In the genomic region with DNA sequence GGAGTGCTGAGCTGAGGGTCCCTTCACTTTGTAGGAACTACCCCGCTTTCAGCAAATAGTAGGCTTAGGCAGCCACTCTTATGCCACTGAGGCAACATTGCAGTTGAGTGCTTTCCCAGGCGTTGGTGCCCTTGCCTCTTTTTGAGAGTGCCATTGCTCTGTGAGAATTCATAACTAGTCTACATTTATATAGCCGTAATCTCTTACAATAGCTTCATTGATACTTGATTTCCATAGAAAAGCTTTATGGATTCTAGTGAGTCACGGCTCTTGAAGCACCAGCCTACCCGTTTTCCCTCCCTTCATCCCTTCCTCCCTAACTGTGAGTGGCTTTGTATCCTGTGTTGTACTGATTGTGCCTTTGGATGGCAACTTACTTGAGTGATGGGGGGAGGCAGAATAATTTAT, we compare ENCODE assay signal across 13 cellular contexts.
A peak's percentile ranks its signal among the peaks of the same experiment; 100 is the strongest.
DNase-seq lines count a peak whose midpoint lies in the region; ATAC-seq, FAIRE-seq and TF ChIP-seq lines count a peak whose summit lies in the region.
"Had no signal": no experiment of that assay in that cellular context is flagged by ENCODE, and none has a peak within 500 bp of the region (broad histone marks: within the 10 kb centered on the region; RNA-seq: fewer than 3 reads in every experiment).

No MANE protein-coding gene starts in this region.

- H3K27ac Mint-ChIP-seq in activated naive CD8-positive, alpha-beta T cell treated with anti-CD3 and anti-CD28 coated beads for 36 hours, result no peak overlapping the region
- no peak overlapping the region for H3K27ac Mint-ChIP-seq in activated T-cell treated with anti-CD3 and anti-CD28 coated beads, Interleukin-2, amount 50 U/mL, for 24 hours
- H3K27ac Mint-ChIP-seq: activated CD8-positive, alpha-beta T cell treated with anti-CD3 and anti-CD28 coated beads, Interleukin-2, amount 10 ng/mL, durations not matched to agents 7 days and 5 days; IgD-negative memory B cell had no signal

- H4K20me1 ChIP-seq in osteoblast (ENCODE audit: insufficient read depth, low read length), result peaks cover 6% of the 10 kb centered on the region

- intact Hi-C loops in left ventricle myocardium inferior (cut with micrococcal nuclease) (no loop called here), Right ventricle myocardium superior (cut with DNase I) (no loop called here), upper lobe of right lung (cut with DNase I) (no loop called here)

- H3K9me3 ChIP-seq in left ventricle myocardium inferior (replicated peaks), result no peaks in the 10 kb centered on the region
- H3K9me3 ChIP-seq in osteoblast (ENCODE audit: low read depth, low read length), result no peaks in the 10 kb centered on the region
- no peaks in the 10 kb centered on the region for H3K9me3 ChIP-seq in upper lobe of right lung

- DNase-seq in left ventricle myocardium inferior, result no peak
- no peak for DNase-seq in Right ventricle myocardium superior
- peak; percentile 65 for DNase-seq in epidermal melanocyte (ENCODE audit: insufficient read length, low spot score)
- DNase-seq in osteoblast (ENCODE audit: insufficient read length, low spot score, missing footprints), result no peak
- DNase-seq in upper lobe of right lung, result no peak
- DNase-seq in activated naive CD8-positive, alpha-beta T cell treated with anti-CD3 and anti-CD28 coated beads for 36 hours, result no peak
- DNase-seq in activated T-cell treated with anti-CD3 and anti-CD28 coated beads, Interleukin-2, amount 50 U/mL, for 24 hours, result no peak
- no peak for DNase-seq in frontal cortex (ENCODE audit: low spot score in 2 of 2)
- DNase-seq: activated CD8-positive, alpha-beta T cell treated with anti-CD3 and anti-CD28 coated beads, Interleukin-2, amount 10 ng/mL, durations not matched to agents 7 days and 5 days; activated naive CD4-positive, alpha-beta T cell; EL; NCI-H1694 had no signal

- H3K27me3 Mint-ChIP-seq in activated naive CD8-positive, alpha-beta T cell treated with anti-CD3 and anti-CD28 coated beads for 36 hours, result peaks cover 2% of the 10 kb centered on the region
- H3K27me3 Mint-ChIP-seq in activated T-cell treated with anti-CD3 and anti-CD28 coated beads, Interleukin-2, amount 50 U/mL, for 24 hours, result peaks cover 7% of the 10 kb centered on the region
- H3K27me3 Mint-ChIP-seq: IgD-negative memory B cell had no signal

- H3K36me3 Mint-ChIP-seq in activated naive CD8-positive, alpha-beta T cell treated with anti-CD3 and anti-CD28 coated beads for 36 hours, result peaks cover 3% of the 10 kb centered on the region
- no peaks in the 10 kb centered on the region for H3K36me3 Mint-ChIP-seq in activated T-cell treated with anti-CD3 and anti-CD28 coated beads, Interleukin-2, amount 50 U/mL, for 24 hours (ENCODE audit: low read depth)

- H3K4me3 ChIP-seq in left ventricle myocardium inferior (peak overlapping the region; percentile 85), osteoblast (ENCODE audit: insufficient read depth, low read length) (no peak overlapping the region), upper lobe of right lung (no peak overlapping the region)

- peaks cover 26% of the 10 kb centered on the region for H3K4me1 Mint-ChIP-seq in activated naive CD8-positive, alpha-beta T cell treated with anti-CD3 and anti-CD28 coated beads for 36 hours
- peaks cover 11% of the 10 kb centered on the region for H3K4me1 Mint-ChIP-seq in activated T-cell treated with anti-CD3 and anti-CD28 coated beads, Interleukin-2, amount 50 U/mL, for 24 hours (ENCODE audit: low read depth)

- no peak for FAIRE-seq in frontal cortex (lab: Jason Lieb, UNC)

- peak overlapping the region; percentile 38 for H3K4me2 ChIP-seq in osteoblast (ENCODE audit: insufficient read depth, low read length)

- H3K36me3 ChIP-seq in left ventricle myocardium inferior (peaks cover 39% of the 10 kb centered on the region), osteoblast (ENCODE audit: insufficient read depth, low read length) (peaks cover 79% of the 10 kb centered on the region), upper lobe of right lung (peaks cover 28% of the 10 kb centered on the region)

- H3K79me2 ChIP-seq in osteoblast (ENCODE audit: insufficient read depth, low read length), result peaks cover 97% of the 10 kb centered on the region

- H3K4me1 ChIP-seq in left ventricle myocardium inferior, result peaks cover 92% of the 10 kb centered on the region
- H3K4me1 ChIP-seq in osteoblast (ENCODE audit: insufficient read depth, low read length), result peaks cover 61% of the 10 kb centered on the region
- H3K4me1 ChIP-seq in upper lobe of right lung, result peaks cover 39% of the 10 kb centered on the region

- no peak for ATAC-seq in Right ventricle myocardium superior (ENCODE audit: poor library complexity)
- ATAC-seq in upper lobe of right lung, result no peak
- ATAC-seq: activated CD8-positive, alpha-beta T cell treated with anti-CD3 and anti-CD28 coated beads, Interleukin-2, amount 10 ng/mL, durations not matched to agents 7 days and 5 days had no signal

- TF ChIP-seq CTCF in left ventricle myocardium inferior (IDR thresholded peaks at IDR 0.05; ENCODE audit: borderline replicate concordance), result no peak
- no peak for TF ChIP-seq CTCF in osteoblast (IDR thresholded peaks at IDR 0.05; ENCODE audit: extremely low read depth, low read depth, low read length)
- no peak for TF ChIP-seq CTCF in upper lobe of right lung (IDR thresholded peaks at IDR 0.05)

- no peak overlapping the region for H2AFZ ChIP-seq in osteoblast (ENCODE audit: low read length)

- no peaks in the 10 kb centered on the region for H3K9me3 Mint-ChIP-seq in activated naive CD8-positive, alpha-beta T cell treated with anti-CD3 and anti-CD28 coated beads for 36 hours
- H3K9me3 Mint-ChIP-seq in activated T-cell treated with anti-CD3 and anti-CD28 coated beads, Interleukin-2, amount 50 U/mL, for 24 hours, result no peaks in the 10 kb centered on the region
- H3K9me3 Mint-ChIP-seq: IgD-negative memory B cell had no signal

- no peaks in the 10 kb centered on the region for H3K27me3 ChIP-seq in left ventricle myocardium inferior (ENCODE audit: low read depth)
- H3K27me3 ChIP-seq in osteoblast (ENCODE audit: insufficient read depth, low read length), result no peaks in the 10 kb centered on the region
- no peaks in the 10 kb centered on the region for H3K27me3 ChIP-seq in upper lobe of right lung

- H3K27ac ChIP-seq in left ventricle myocardium inferior (replicated peaks) (peak overlapping the region; percentile 99), osteoblast (ENCODE audit: low read depth, low read length) (peak overlapping the region; percentile 98), upper lobe of right lung (peak overlapping the region; percentile 20)

- no peak overlapping the region for H3K4me3 Mint-ChIP-seq in activated naive CD8-positive, alpha-beta T cell treated with anti-CD3 and anti-CD28 coated beads for 36 hours
- H3K4me3 Mint-ChIP-seq in activated T-cell treated with anti-CD3 and anti-CD28 coated beads, Interleukin-2, amount 50 U/mL, for 24 hours, result no peak overlapping the region
- H3K4me3 Mint-ChIP-seq: activated CD8-positive, alpha-beta T cell treated with anti-CD3 and anti-CD28 coated beads, Interleukin-2, amount 10 ng/mL, durations not matched to agents 7 days and 5 days; IgD-negative memory B cell had no signal

Comparison
In these comparisons a context has a peak if more than half of its experiments do, and no peak if none do; other contexts are left out.
1. H3K27ac ChIP-seq: peak in every context shown above with its lines; median percentile 99 in left ventricle myocardium inferior; 98 in osteoblast; 20 in upper lobe of right lung.